Comparison of ENCODE assay signal across 8 cellular contexts in genomic region chr7:44196450-44196872, GRCh38. TPM values are rescaled to one million over a fixed set of nuclear protein-coding genes. Genes with fewer than 3 reads are reported as not detected.
DNase-seq lines count a peak whose midpoint lies in the region; ATAC-seq and TF ChIP-seq lines count a peak whose summit lies in the region.

No MANE protein-coding gene starts in this region.

- peak; percentile 79 for TF ChIP-seq CTCF in GM12874 (IDR thresholded peaks at IDR 0.05; ENCODE audit: insufficient read depth, low read depth, low read length)
- TF ChIP-seq CTCF in psoas muscle (IDR thresholded peaks at IDR 0.05) = peak; percentile 64

- no peak overlapping the region for H3K4me3 Mint-ChIP-seq in activated CD4-positive, alpha-beta T cell treated with anti-CD3 and anti-CD28 coated beads, Interleukin-2, amount 10 ng/mL, durations not matched to agents 7 days and 5 days

- H3K27ac ChIP-seq in psoas muscle = no peak overlapping the region

- CTCF ChIA-PET in activated CD4-positive, alpha-beta T cell treated with anti-CD3 and anti-CD28 coated beads, Interleukin-2, amount 10 ng/mL, durations not matched to agents 7 days and 5 days (lab: Charles Lee) = interaction anchor here (1.7 to 2.0 kb wide), 2 partner anchors 9 to 116 kb away, joined by 5 read pairs; no protein-coding TSS in a partner anchor

- no peaks in the 10 kb centered on the region for H3K36me3 Mint-ChIP-seq in activated CD4-positive, alpha-beta T cell treated with anti-CD3 and anti-CD28 coated beads, Interleukin-2, amount 10 ng/mL, durations not matched to agents 7 days and 5 days (ENCODE audit: low read depth)

- H3K9me3 Mint-ChIP-seq in activated CD4-positive, alpha-beta T cell treated with anti-CD3 and anti-CD28 coated beads, Interleukin-2, amount 10 ng/mL, durations not matched to agents 7 days and 5 days = no peaks in the 10 kb centered on the region

- WGBS in psoas muscle, 3 donors = 17 to 20% (median 20%) methylated on average over 3 of the region's 3 CpGs

- no peak overlapping the region for H3K27ac Mint-ChIP-seq in activated CD4-positive, alpha-beta T cell treated with anti-CD3 and anti-CD28 coated beads, Interleukin-2, amount 10 ng/mL, durations not matched to agents 7 days and 5 days

- DNase-seq in AG20443 (ENCODE audit: low spot score) = peak; percentile 76
- DNase-seq in NCI-H1930 (lab: John Stamatoyannopoulos, UW) = peak; percentile 20 to 24
- DNase-seq in activated CD4-positive, alpha-beta T cell treated with anti-CD3 and anti-CD28 coated beads, Interleukin-2, amount 10 ng/mL, durations not matched to agents 7 days and 5 days = peak; percentile 45
- DNase-seq in glomerular visceral epithelial cell (ENCODE audit: extremely low spot score) = peak; percentile 56
- DNase-seq in psoas muscle = no peak

- intact Hi-C loops in psoas muscle (cut with DNase I) = loop anchor here in 1 of 2 donors (10.0 kb wide), 1 partner anchor 172 kb away; no protein-coding TSS in a partner anchor

- POLR2A ChIA-PET in activated CD4-positive, alpha-beta T cell treated with anti-CD3 and anti-CD28 coated beads, Interleukin-2, amount 10 ng/mL, durations not matched to agents 7 days and 5 days (lab: Charles Lee) = interaction anchor here (0.6 kb wide), 1 partner anchor 112 kb away, joined by 8 read pairs; no protein-coding TSS in a partner anchor

- H3K4me1 ChIP-seq in psoas muscle = no peaks in the 10 kb centered on the region

- H3K36me3 ChIP-seq in psoas muscle (ENCODE audit: insufficient read depth in 1 of 2, low read depth in 1 of 2) = no peaks in the 10 kb centered on the region

- no peaks in the 10 kb centered on the region for H3K9me3 ChIP-seq in psoas muscle

- H3K27me3 Mint-ChIP-seq in activated CD4-positive, alpha-beta T cell treated with anti-CD3 and anti-CD28 coated beads, Interleukin-2, amount 10 ng/mL, durations not matched to agents 7 days and 5 days = peaks cover 9% of the 10 kb centered on the region

- no peaks in the 10 kb centered on the region for H3K27me3 ChIP-seq in psoas muscle (ENCODE audit: insufficient read depth in 3 of 3, low read length in 2 of 3)

- ATAC-seq in psoas muscle (peak in 2 of 4 donors; percentile 36 to 39), GM21619 (IDR thresholded peaks at IDR 0.05; ENCODE audit: unreplicated experiment) (no peak), HG03378 (IDR thresholded peaks at IDR 0.05; ENCODE audit: unreplicated experiment) (no peak)

- H3K4me1 Mint-ChIP-seq in activated CD4-positive, alpha-beta T cell treated with anti-CD3 and anti-CD28 coated beads, Interleukin-2, amount 10 ng/mL, durations not matched to agents 7 days and 5 days = peaks cover 12% of the 10 kb centered on the region

- H3K4me3 ChIP-seq in psoas muscle = no peak overlapping the region

RNA-seq across cellular contexts. Expression of gene YKT6, which starts 4.3 kb away (rescaled TPM):
- total RNA-seq in activated CD4-positive, alpha-beta T cell treated with anti-CD3 and anti-CD28 coated beads, Interleukin-2, amount 10 ng/mL, durations not matched to agents 7 days and 5 days = 10 to 100 TPM; 62.6 to 63.3 TPM
- total RNA-seq in psoas muscle = 10 to 100 TPM; 49.7 to 69.4 (median 63.7) TPM
- polyA plus RNA-seq in psoas muscle = 100 to 1,000 TPM in 2 of 3 donors, 10 to 100 TPM in 1; 47.7 to 153 (median 148) TPM

RNA-seq across cellular contexts. Expression of gene GCK, which starts 7.2 kb away (rescaled TPM):
- not detected for total RNA-seq in activated CD4-positive, alpha-beta T cell treated with anti-CD3 and anti-CD28 coated beads, Interleukin-2, amount 10 ng/mL, durations not matched to agents 7 days and 5 days
- not detected for total RNA-seq in psoas muscle
- under 1 TPM; 0.07 to 0.11 (median 0.08) TPM for polyA plus RNA-seq in psoas muscle

RNA-seq across cellular contexts. Expression of gene MYL7, which starts 55.3 kb away (rescaled TPM):
- total RNA-seq in activated CD4-positive, alpha-beta T cell treated with anti-CD3 and anti-CD28 coated beads, Interleukin-2, amount 10 ng/mL, durations not matched to agents 7 days and 5 days = not detected
- 1 to 10 TPM in 2 of 4 donors, not detected in 2; 1.7 TPM for total RNA-seq in psoas muscle
- polyA plus RNA-seq in psoas muscle = under 1 TPM in 2 of 3 donors, not detected in 1; 0.15 to 0.23 TPM

Comparison
In these comparisons a context has a peak if more than half of its experiments do, and no peak if none do; other contexts are left out.
1. DNase-seq: peak in AG20443 (single experiment), NCI-H1930 (2 of 2), activated CD4-positive, alpha-beta T cell treated with anti-CD3 and anti-CD28 coated beads, Interleukin-2, amount 10 ng/mL, durations not matched to agents 7 days and 5 days (single experiment) and glomerular visceral epithelial cell (single experiment); none in psoas muscle (0 of 2).